Comparison of ENCODE assay signal across 1 cellular context in genomic region chr18:52313213-52313612, GRCh38.
TF ChIP-seq lines count a peak whose summit lies in the region.

No MANE protein-coding gene starts in this region.

TF ChIP-seq in GM23338, 12 proteins besides CTCF, POLR2A, EP300 and RAD21 (continued from another document):
- TF ChIP-seq ZNF114 (CRISPR knock-in tag; IDR thresholded peaks at IDR 0.05) (no peak), POLR2AphosphoS5 (IDR thresholded peaks at IDR 0.05; ENCODE audit: low read depth) (no peak), STAT1 (IDR thresholded peaks at IDR 0.05; ENCODE audit: unreplicated experiment) (no peak), ZNF462 (CRISPR knock-in tag; IDR thresholded peaks at IDR 0.05) (no peak)
